Comparison of ENCODE assay signal across 10 cellular contexts in the genomic region with DNA sequence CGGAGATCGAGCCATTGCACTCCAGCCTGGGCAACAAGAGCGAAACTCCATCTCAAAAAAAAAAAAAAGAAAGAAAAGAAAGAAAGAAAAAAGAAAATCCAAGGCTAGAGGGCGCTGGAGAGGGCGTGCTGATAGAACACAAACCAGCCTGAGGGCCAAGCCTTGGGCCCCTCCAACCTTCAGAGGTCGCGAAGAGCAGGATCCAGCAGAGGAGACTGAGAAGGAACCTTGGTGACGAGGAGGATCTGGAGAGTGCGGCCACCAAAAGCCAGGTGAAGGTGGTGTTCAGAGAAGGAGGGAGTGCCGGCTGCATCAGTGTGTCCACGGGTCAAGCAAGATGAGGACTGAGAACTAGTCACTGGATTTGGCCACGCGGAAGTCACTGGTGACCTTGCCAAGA. TPM values are rescaled to one million over a fixed set of nuclear protein-coding genes. Genes with fewer than 3 reads are reported as not detected.
DNase-seq lines count a peak whose midpoint lies in the region; ATAC-seq and TF ChIP-seq lines count a peak whose summit lies in the region.
"Had no signal": no experiment of that assay in that cellular context is flagged by ENCODE, and none has a peak within 500 bp of the region (broad histone marks: within the 10 kb centered on the region; RNA-seq: fewer than 3 reads in every experiment).

No MANE protein-coding gene starts in this region.

- no peaks in the 10 kb centered on the region for H3K9me3 Mint-ChIP-seq in activated CD8-positive, alpha-beta T cell treated with anti-CD3 and anti-CD28 coated beads for 36 hours
- H3K9me3 Mint-ChIP-seq: T-cell had no signal

- peaks cover 9% of the 10 kb centered on the region for H3K79me2 ChIP-seq in DND-41 (ENCODE audit: insufficient read depth, low read length)

- TF ChIP-seq CTCF in DND-41 (IDR thresholded peaks at IDR 0.05; ENCODE audit: borderline replicate concordance, extremely low read depth, low read length, poor library complexity, severe bottlenecking) = peak; percentile 47
- TF ChIP-seq CTCF in activated CD8-positive, alpha-beta T cell treated with anti-CD3 and anti-CD28 coated beads for 36 hours (IDR thresholded peaks at IDR 0.05) = peak; percentile 56
- TF ChIP-seq CTCF in right lobe of liver (IDR thresholded peaks at IDR 0.05) = peak in 3 of 4 donors; percentile 31 to 38 (median 33)

- no peaks in the 10 kb centered on the region for H3K27me3 ChIP-seq in DND-41 (ENCODE audit: insufficient read depth, low read length, poor library complexity)
- no peaks in the 10 kb centered on the region for H3K27me3 ChIP-seq in right lobe of liver

- no peaks in the 10 kb centered on the region for H3K27me3 Mint-ChIP-seq in activated CD8-positive, alpha-beta T cell treated with anti-CD3 and anti-CD28 coated beads for 36 hours
- H3K27me3 Mint-ChIP-seq: T-cell had no signal

- H2AFZ ChIP-seq in DND-41 (ENCODE audit: low read depth, low read length) = peak overlapping the region; percentile 12; the same call in 1 of the 2 replicates

- peaks cover 11% of the 10 kb centered on the region for H3K4me1 Mint-ChIP-seq in activated CD8-positive, alpha-beta T cell treated with anti-CD3 and anti-CD28 coated beads for 36 hours (ENCODE audit: low read depth)

- H3K27ac Mint-ChIP-seq in activated CD8-positive, alpha-beta T cell treated with anti-CD3 and anti-CD28 coated beads for 36 hours = no peak overlapping the region

- no peak for TF ChIP-seq POLR2A in right lobe of liver (IDR thresholded peaks at IDR 0.05)

- WGBS in right lobe of liver (ENCODE audit: insufficient coverage, low coverage, low lambda C conversion rate, missing lambda C conversion rate) = 21% methylated on average over 8 of the region's 13 CpGs

- H3K36me3 ChIP-seq in DND-41 (ENCODE audit: insufficient read depth, low read length) (peaks cover 5% of the 10 kb centered on the region; the same call in 1 of the 2 replicates), right lobe of liver (no peaks in the 10 kb centered on the region)

- POLR2A ChIA-PET in activated CD8-positive, alpha-beta T cell treated with anti-CD3 and anti-CD28 coated beads for 36 hours (lab: Charles Lee) = interaction anchor here (2.1 kb wide), 1 partner anchor 12 kb away, joined by 5 read pairs; no protein-coding TSS in a partner anchor

- peak; percentile 53 for DNase-seq in DND-41
- peak; percentile 5 for DNase-seq in KG1 (lab: John Stamatoyannopoulos, UW)
- peak; percentile 67 for DNase-seq in activated CD8-positive, alpha-beta T cell treated with anti-CD3 and anti-CD28 coated beads for 36 hours
- peak in 1 of 3 donors; percentile 42 for DNase-seq in right lobe of liver
- no peak for DNase-seq in amygdala (lab: John Stamatoyannopoulos, UW)
- DNase-seq in C1 segment of cervical spinal cord (lab: John Stamatoyannopoulos, UW) = no peak
- DNase-seq in NCI-H2107 treated with DMSO at 0.1 percent for 48 hours (lab: John Stamatoyannopoulos, UW; ENCODE audit: unreplicated experiment) = no peak
- no peak for DNase-seq in SKM-1 treated with dmso at 0.1 percent for 144 hours (lab: John Stamatoyannopoulos, UW; ENCODE audit: unreplicated experiment)
- DNase-seq: foreskin melanocyte had no signal

- H3K36me3 Mint-ChIP-seq in activated CD8-positive, alpha-beta T cell treated with anti-CD3 and anti-CD28 coated beads for 36 hours (ENCODE audit: low read depth) = no peaks in the 10 kb centered on the region
- H3K36me3 Mint-ChIP-seq: T-cell had no signal

- H3K4me3 ChIP-seq in DND-41 (ENCODE audit: low read depth in 1 of 2, low read length in 2 of 2) = no peak overlapping the region
- H3K4me3 ChIP-seq in right lobe of liver = no peak overlapping the region

- no peaks in the 10 kb centered on the region; the same call in 1 of the 2 replicates for H4K20me1 ChIP-seq in DND-41 (ENCODE audit: insufficient read depth, low read length)

- ATAC-seq in DND-41 (ENCODE audit: insufficient read depth, low read depth) (no peak), right lobe of liver (no peak)
- no peak for ATAC-seq in activated CD8-positive, alpha-beta T cell treated with anti-CD3 and anti-CD28 coated beads for 36 hours
- ATAC-seq: T-cell had no signal

- H3K4me2 ChIP-seq in DND-41 (ENCODE audit: insufficient read depth, low read length) = no peak overlapping the region

- CTCF ChIA-PET in activated CD8-positive, alpha-beta T cell treated with anti-CD3 and anti-CD28 coated beads for 36 hours (lab: Charles Lee) = interaction anchor here (0.7 to 3.2 kb wide), 9 partner anchors 11 to 354 kb away, joined by 3 to 17 read pairs (median 4); no protein-coding TSS in a partner anchor

- peaks cover 12% of the 10 kb centered on the region for H3K4me1 ChIP-seq in DND-41 (ENCODE audit: insufficient read depth, low read length)
- H3K4me1 ChIP-seq in right lobe of liver = peaks cover 0 to 5% (median 0%) of the 10 kb centered on the region in 4 donors

- intact Hi-C loops in activated CD8-positive, alpha-beta T cell treated with anti-CD3 and anti-CD28 coated beads for 36 hours (cut with micrococcal nuclease) = loop anchor here (5.0 kb wide), 1 partner anchor 137 kb away; no protein-coding TSS in a partner anchor
- intact Hi-C loops in right lobe of liver (cut with DNase I) = no loop called here

- no peak overlapping the region for H3K9ac ChIP-seq in DND-41 (ENCODE audit: low read depth, low read length)

- H3K27ac ChIP-seq in DND-41 (ENCODE audit: low read length) = no peak overlapping the region
- H3K27ac ChIP-seq in right lobe of liver = no peak overlapping the region

- H3K9me3 ChIP-seq in DND-41 (ENCODE audit: insufficient read depth, low read length, severe bottlenecking) (no peaks in the 10 kb centered on the region), right lobe of liver (no peaks in the 10 kb centered on the region)

- H3K4me3 Mint-ChIP-seq in activated CD8-positive, alpha-beta T cell treated with anti-CD3 and anti-CD28 coated beads for 36 hours = no peak overlapping the region
- H3K4me3 Mint-ChIP-seq: T-cell had no signal

RNA-seq across cellular contexts. Expression of a gene that starts 4.1 kb away (rescaled TPM):
- 100 to 1,000 TPM; 291 to 301 TPM for total RNA-seq in activated CD8-positive, alpha-beta T cell treated with anti-CD3 and anti-CD28 coated beads for 36 hours
- total RNA-seq in right lobe of liver = 100 to 1,000 TPM; 116 to 261 (median 161) TPM

Comparison
In these comparisons a context has a peak if more than half of its experiments do, and no peak if none do; other contexts are left out.
1. DNase-seq: peak in DND-41 (single experiment), KG1 (single experiment) and activated CD8-positive, alpha-beta T cell treated with anti-CD3 and anti-CD28 coated beads for 36 hours (single experiment); none in amygdala (0 of 56), C1 segment of cervical spinal cord (0 of 14), NCI-H2107 treated with DMSO at 0.1 percent for 48 hours (single experiment) and SKM-1 treated with dmso at 0.1 percent for 144 hours (single experiment).
2. Peak in every context shown above with its lines, with median percentiles within 50 percentile points of each other: CTCF ChIP-seq.